10 cellular contexts compared by ENCODE assay signal in the genomic region with DNA sequence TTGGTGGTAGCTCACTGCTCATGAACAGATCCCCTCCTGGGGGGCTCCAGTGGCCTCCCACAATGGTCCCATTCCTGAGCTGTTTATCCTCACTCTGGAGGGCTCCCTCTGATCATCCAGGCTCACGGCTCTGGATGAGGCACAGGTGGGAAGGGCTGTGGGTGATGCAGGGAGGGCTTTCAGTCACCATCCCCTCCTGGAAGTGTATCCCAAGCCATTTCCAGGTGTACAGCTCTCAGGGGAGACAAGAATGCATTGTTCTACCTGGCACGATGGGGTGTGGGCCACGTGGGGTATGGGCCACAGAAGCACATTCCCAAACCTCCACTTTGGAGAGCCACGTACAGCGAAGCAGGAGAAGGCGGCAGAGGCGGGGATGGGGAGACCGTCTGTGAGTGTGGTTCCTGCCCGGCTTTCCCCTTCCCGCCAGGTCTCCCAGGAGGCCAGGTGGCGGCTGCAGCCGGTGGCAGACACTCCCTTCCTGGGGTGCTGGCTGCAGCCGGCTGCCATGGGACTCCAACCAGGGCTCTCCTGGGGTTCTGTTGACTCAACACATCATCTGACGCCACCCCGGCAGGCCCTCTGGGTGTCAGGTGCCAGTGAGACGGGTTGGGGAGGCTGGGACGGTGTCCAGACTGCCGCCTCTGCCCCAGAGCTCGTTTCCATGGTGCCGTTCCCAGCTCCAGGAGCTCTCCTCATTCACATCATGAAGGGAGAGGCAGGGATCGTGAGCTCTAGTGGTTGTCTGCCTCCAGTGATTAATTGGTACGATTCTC.
DNase-seq lines count a peak whose midpoint lies in the region; ATAC-seq lines count a peak whose summit lies in the region.
"Had no signal": no experiment of that assay in that cellular context is flagged by ENCODE, and none has a peak within 500 bp of the region (broad histone marks: within the 10 kb centered on the region; RNA-seq: fewer than 3 reads in every experiment).

No MANE protein-coding gene starts in this region.

- H3K36me3 ChIP-seq in endocrine pancreas (ENCODE audit: control insufficient read depth, insufficient read depth, low read length), result no peaks in the 10 kb centered on the region

- H3K4me3 ChIP-seq in endocrine pancreas (ENCODE audit: control insufficient read depth, insufficient read depth, low read length), result peak overlapping the region; percentile 28

- no peaks in the 10 kb centered on the region for H3K27me3 ChIP-seq in endocrine pancreas (ENCODE audit: control insufficient read depth, insufficient read depth, low read length)

- peak overlapping the region; percentile 69 for H3K9ac ChIP-seq in endocrine pancreas (ENCODE audit: control insufficient read depth, insufficient read depth, low read length)

- no peaks in the 10 kb centered on the region for H3K4me1 ChIP-seq in endocrine pancreas (ENCODE audit: control insufficient read depth, insufficient read depth, low read length)

- no peak for ATAC-seq in HG03139 (IDR thresholded peaks at IDR 0.05; ENCODE audit: unreplicated experiment)

- H3K9me3 ChIP-seq in endocrine pancreas (ENCODE audit: control insufficient read depth, low read length), result no peaks in the 10 kb centered on the region

- DNase-seq in DMS153 treated with DMSO at 0.1 percent for 48 hours (lab: John Stamatoyannopoulos, UW; ENCODE audit: unreplicated experiment) (peak; percentile 89), NCI-H2171 treated with DMSO at 0.1 percent for 48 hours (lab: John Stamatoyannopoulos, UW) (peak; percentile 83), mucosa of gallbladder (ENCODE audit: low spot score) (peak; percentile 87), RKO (ENCODE audit: low spot score) (no peak), GDM1 (lab: John Stamatoyannopoulos, UW) (no peak)
- no peak for DNase-seq in activated CD4-positive, CD25-positive, alpha-beta regulatory T cell (lab: John Stamatoyannopoulos, UW)
- DNase-seq: activated CD8-positive, alpha-beta memory T cell treated with anti-CD3 and anti-CD28 coated beads, Interleukin-2, amount 50 U/mL, for 48 hours; stimulated activated naive CD4-positive, alpha-beta T cell treated with Interleukin-2 at 50 U/mL for 16 hours had no signal

Comparison
In these comparisons a context has a peak if more than half of its experiments do, and no peak if none do; other contexts are left out.
1. DNase-seq: peak in DMS153 treated with DMSO at 0.1 percent for 48 hours (single experiment), NCI-H2171 treated with DMSO at 0.1 percent for 48 hours (single experiment) and mucosa of gallbladder (single experiment); none in activated CD4-positive, CD25-positive, alpha-beta regulatory T cell (0 of 4), RKO (single experiment) and GDM1 (single experiment).